In the genomic region with DNA sequence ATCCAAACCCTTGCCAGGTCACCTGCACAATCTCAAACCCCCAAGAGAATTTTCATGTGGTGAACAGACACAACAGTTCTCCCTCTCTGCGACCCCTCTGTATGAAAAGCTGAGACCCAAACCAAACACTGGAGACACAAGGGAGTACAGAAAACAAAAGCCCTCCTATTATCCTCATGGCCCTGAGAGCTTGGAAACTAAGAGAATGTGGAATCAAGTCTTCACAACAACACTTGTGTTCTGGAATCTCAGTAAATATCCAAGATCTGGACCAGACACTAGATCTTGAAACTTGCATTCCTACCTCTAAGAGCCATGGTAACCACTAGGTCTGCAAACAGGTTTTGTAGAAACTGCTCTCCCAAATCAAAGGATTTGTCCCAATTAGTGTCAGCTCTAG, we compare ENCODE assay signal across 19 cellular contexts. TPM values are rescaled to one million over a fixed set of nuclear protein-coding genes. Genes with fewer than 3 reads are reported as not detected.
DNase-seq lines count a peak whose midpoint lies in the region; ATAC-seq lines count a peak whose summit lies in the region.
"Had no signal": no experiment of that assay in that cellular context is flagged by ENCODE, and none has a peak within 500 bp of the region (broad histone marks: within the 10 kb centered on the region; RNA-seq: fewer than 3 reads in every experiment).

No MANE protein-coding gene starts in this region.

- intact Hi-C loops in activated T-helper 1 cell treated with anti-CD3 and anti-CD28 coated beads, Interleukin-12 subunit alpha, Interleukin-12 subunit beta, Interleukin-2, Interleukin-4 antibody, amounts not matched to agents 30 ng/mL and 10 ng/mL and 1 ng/mL, durations not matched to agents 14 hours and 24 hours and 36 hours (cut with micrococcal nuclease) = no loop called here

- H3K4me1 ChIP-seq in mesodermal cell (ENCODE audit: control insufficient read depth, insufficient read depth, low read length, poor library complexity, severe bottlenecking) = peaks cover 19% of the 10 kb centered on the region
- H3K4me1 ChIP-seq: HAP-1 had no signal

- H3K27ac Mint-ChIP-seq in activated T-helper 1 cell treated with anti-CD3 and anti-CD28 coated beads, Interleukin-12 subunit alpha, Interleukin-12 subunit beta, Interleukin-2, Interleukin-4 antibody, amounts not matched to agents 30 ng/mL and 10 ng/mL and 1 ng/mL, durations not matched to agents 14 hours and 24 hours and 36 hours = no peak overlapping the region
- H3K27ac Mint-ChIP-seq in T-helper 2 cell treated with Interferon-gamma antibody and Interleukin-4, amounts not matched to agents 5 μg/mL and 100 μg/mL, for 36 hours = no peak overlapping the region
- H3K27ac Mint-ChIP-seq: CD4-positive, alpha-beta T cell had no signal

- H3K27me3 Mint-ChIP-seq in activated T-helper 1 cell treated with anti-CD3 and anti-CD28 coated beads, Interleukin-12 subunit alpha, Interleukin-12 subunit beta, Interleukin-2, Interleukin-4 antibody, amounts not matched to agents 30 ng/mL and 10 ng/mL and 1 ng/mL, durations not matched to agents 14 hours and 24 hours and 36 hours (ENCODE audit: insufficient read depth) = peaks cover 52% of the 10 kb centered on the region
- peaks cover 73% of the 10 kb centered on the region for H3K27me3 Mint-ChIP-seq in T-helper 2 cell treated with Interferon-gamma antibody and Interleukin-4, amounts not matched to agents 5 μg/mL and 100 μg/mL, for 36 hours (ENCODE audit: low read depth)

- no peaks in the 10 kb centered on the region for H3K36me3 Mint-ChIP-seq in activated T-helper 1 cell treated with anti-CD3 and anti-CD28 coated beads, Interleukin-12 subunit alpha, Interleukin-12 subunit beta, Interleukin-2, Interleukin-4 antibody, amounts not matched to agents 30 ng/mL and 10 ng/mL and 1 ng/mL, durations not matched to agents 14 hours and 24 hours and 36 hours (ENCODE audit: low read depth)
- no peaks in the 10 kb centered on the region for H3K36me3 Mint-ChIP-seq in T-helper 2 cell treated with Interferon-gamma antibody and Interleukin-4, amounts not matched to agents 5 μg/mL and 100 μg/mL, for 36 hours (ENCODE audit: low read depth)

- no peaks in the 10 kb centered on the region for H3K4me1 Mint-ChIP-seq in activated T-helper 1 cell treated with anti-CD3 and anti-CD28 coated beads, Interleukin-12 subunit alpha, Interleukin-12 subunit beta, Interleukin-2, Interleukin-4 antibody, amounts not matched to agents 30 ng/mL and 10 ng/mL and 1 ng/mL, durations not matched to agents 14 hours and 24 hours and 36 hours (ENCODE audit: low read depth)
- peaks cover 10% of the 10 kb centered on the region for H3K4me1 Mint-ChIP-seq in T-helper 2 cell treated with Interferon-gamma antibody and Interleukin-4, amounts not matched to agents 5 μg/mL and 100 μg/mL, for 36 hours (ENCODE audit: low read depth)

- peaks cover 9% of the 10 kb centered on the region for H3K9me3 Mint-ChIP-seq in activated T-helper 1 cell treated with anti-CD3 and anti-CD28 coated beads, Interleukin-12 subunit alpha, Interleukin-12 subunit beta, Interleukin-2, Interleukin-4 antibody, amounts not matched to agents 30 ng/mL and 10 ng/mL and 1 ng/mL, durations not matched to agents 14 hours and 24 hours and 36 hours
- H3K9me3 Mint-ChIP-seq in T-helper 2 cell treated with Interferon-gamma antibody and Interleukin-4, amounts not matched to agents 5 μg/mL and 100 μg/mL, for 36 hours = peaks cover 4% of the 10 kb centered on the region

- H3K4me3 ChIP-seq in mesodermal cell (ENCODE audit: extremely low read depth, insufficient read depth, low read length, poor library complexity, severe bottlenecking) = no peak overlapping the region
- H3K4me3 ChIP-seq: A549, HAP-1, MG63 had no signal

- H3K27ac ChIP-seq in cingulate gyrus (ENCODE audit: low read depth, low read length) = peak overlapping the region; percentile 57
- H3K27ac ChIP-seq in mesodermal cell (ENCODE audit: low read depth, low read length, severe bottlenecking) = peak overlapping the region; percentile 16
- peak overlapping the region; percentile 59 for H3K27ac ChIP-seq in substantia nigra (ENCODE audit: low read depth, low read length, poor library complexity, severe bottlenecking)
- H3K27ac ChIP-seq: A549 had no signal

- no peaks in the 10 kb centered on the region for H3K36me3 ChIP-seq in mesodermal cell (ENCODE audit: control insufficient read depth, insufficient read depth, low read length)
- H3K36me3 ChIP-seq: HAP-1, MG63 had no signal

- H3K9me3 ChIP-seq in mesodermal cell (ENCODE audit: control insufficient read depth, low read length) = no peaks in the 10 kb centered on the region
- H3K9me3 ChIP-seq: A549, Caco-2, HAP-1, MG63 had no signal

- no peak overlapping the region for H3K4me3 Mint-ChIP-seq in activated T-helper 1 cell treated with anti-CD3 and anti-CD28 coated beads, Interleukin-12 subunit alpha, Interleukin-12 subunit beta, Interleukin-2, Interleukin-4 antibody, amounts not matched to agents 30 ng/mL and 10 ng/mL and 1 ng/mL, durations not matched to agents 14 hours and 24 hours and 36 hours
- H3K4me3 Mint-ChIP-seq in T-helper 2 cell treated with Interferon-gamma antibody and Interleukin-4, amounts not matched to agents 5 μg/mL and 100 μg/mL, for 36 hours = no peak overlapping the region
- H3K4me3 Mint-ChIP-seq: CD4-positive, alpha-beta T cell had no signal

- peak; percentile 38 for DNase-seq in NCI-H69 (lab: John Stamatoyannopoulos, UW)
- DNase-seq in substantia nigra (lab: John Stamatoyannopoulos, UW) = no peak
- DNase-seq in activated T-helper 1 cell treated with anti-CD3 and anti-CD28 coated beads, Interleukin-12 subunit alpha, Interleukin-12 subunit beta, Interleukin-2, Interleukin-4 antibody, amounts not matched to agents 30 ng/mL and 10 ng/mL and 1 ng/mL, durations not matched to agents 14 hours and 24 hours and 36 hours (ENCODE audit: low spot score) = no peak
- no peak for DNase-seq in T-helper 2 cell treated with Interferon-gamma antibody and Interleukin-4, amounts not matched to agents 5 μg/mL and 100 μg/mL, for 36 hours (ENCODE audit: low spot score)
- DNase-seq: Caco-2; CD4-positive, alpha-beta T cell; GDM1; Kasumi-1; MG63; NCI-H1048; NCI-H1436; NCI-H1930; NCI-H526; Right ventricle myocardium superior had no signal

- WGBS in mesodermal cell (ENCODE audit: insufficient coverage in 2 of 2), 2 experiments = 100% methylated on average over 1 of the region's 1 CpG; no CpG with 5 or more reads in 1 of the 2 experiments

- no peak for ATAC-seq in GM19324 (IDR thresholded peaks at IDR 0.05; ENCODE audit: low FRiP score, unreplicated experiment)
- ATAC-seq: A549 had no signal

RNA-seq across cellular contexts. Expression of a gene that starts 3.9 kb away (rescaled TPM):
- polyA plus RNA-seq in mesodermal cell (2013, experiment 1 of 2) = 12.7 TPM
- polyA plus RNA-seq in mesodermal cell (2013, experiment 2 of 2) = 11.0 TPM
- total RNA-seq in activated T-helper 1 cell treated with anti-CD3 and anti-CD28 coated beads, Interleukin-12 subunit alpha, Interleukin-12 subunit beta, Interleukin-2, Interleukin-4 antibody, amounts not matched to agents 30 ng/mL and 10 ng/mL and 1 ng/mL, durations not matched to agents 14 hours and 24 hours and 36 hours = 0.49 and 0.73 TPM in 2 replicates

RNA-seq across cellular contexts. Expression of a gene that starts 50.1 kb away (rescaled TPM):
- 14.9 TPM for polyA plus RNA-seq in mesodermal cell (2013, experiment 1 of 2)
- 17.1 TPM for polyA plus RNA-seq in mesodermal cell (2013, experiment 2 of 2)
- 16.7 and 19.6 TPM in 2 replicates for total RNA-seq in activated T-helper 1 cell treated with anti-CD3 and anti-CD28 coated beads, Interleukin-12 subunit alpha, Interleukin-12 subunit beta, Interleukin-2, Interleukin-4 antibody, amounts not matched to agents 30 ng/mL and 10 ng/mL and 1 ng/mL, durations not matched to agents 14 hours and 24 hours and 36 hours
